ENCODE assay signal across 13 cellular contexts in the genomic region with DNA sequence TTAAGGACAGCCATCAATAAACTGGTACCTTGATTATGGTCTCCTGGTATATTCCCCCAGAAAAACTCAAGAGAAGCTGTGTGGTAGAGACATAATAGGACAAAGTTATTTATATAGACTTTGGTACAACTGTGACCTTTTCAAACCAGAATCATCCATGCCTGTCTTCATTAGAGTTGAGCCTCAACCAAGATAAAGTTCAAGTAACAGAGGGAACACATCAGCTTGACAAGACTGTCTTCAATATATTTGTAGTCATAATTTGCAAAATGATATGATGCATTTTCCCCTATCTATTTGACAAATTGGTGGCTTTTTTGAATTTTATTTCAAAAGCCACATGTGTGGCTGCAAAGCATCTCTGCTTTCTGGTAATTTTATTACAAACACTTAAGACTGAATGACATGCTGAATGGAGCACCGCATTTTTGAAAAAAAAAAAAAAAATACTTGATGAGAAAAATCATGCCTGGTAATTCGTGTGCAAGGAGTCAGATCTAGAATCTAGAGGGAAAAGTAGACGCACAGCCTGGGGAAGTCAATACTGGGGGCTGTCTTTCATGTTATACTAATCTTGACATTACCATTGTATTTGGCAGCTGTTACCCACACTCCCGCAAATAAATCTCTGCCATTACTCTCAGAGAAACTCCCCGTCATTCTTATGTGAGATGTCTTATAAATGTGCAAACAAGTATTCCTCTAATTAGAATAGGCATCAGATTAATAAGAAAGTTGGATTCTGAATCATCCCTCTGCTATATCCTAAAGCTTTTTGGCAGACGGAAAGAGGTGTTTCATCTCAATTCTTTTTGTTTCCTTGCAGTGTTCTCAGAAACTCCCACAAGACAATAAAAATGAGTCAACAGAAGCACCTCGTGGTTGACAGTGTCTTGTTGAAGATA.
DNase-seq lines count a peak whose midpoint lies in the region; ATAC-seq lines count a peak whose summit lies in the region.
"Had no signal": no experiment of that assay in that cellular context is flagged by ENCODE, and none has a peak within 500 bp of the region (broad histone marks: within the 10 kb centered on the region; RNA-seq: fewer than 3 reads in every experiment).

No MANE protein-coding gene starts in this region.

- no peaks in the 10 kb centered on the region for H3K4me1 ChIP-seq in HAP-1
- H3K4me1 ChIP-seq: testis had no signal

- H3K36me3 Mint-ChIP-seq in activated T-cell treated with anti-CD3 and anti-CD28 coated beads, Interleukin-2, amount 50 U/mL, for 4 hours (ENCODE audit: insufficient read depth) = peaks cover 2% of the 10 kb centered on the region
- peaks cover 17% of the 10 kb centered on the region for H3K36me3 Mint-ChIP-seq in stimulated activated memory B cell treated with anti-CD40 and anti-IgM and Interleukin-4, amounts not matched to agents 10 μg/mL and 1 μg/mL and 100 μg/mL, for 72 hours

- in situ Hi-C loops in HAP-1 (cut with MboI; ENCODE audit: low sequenced_read_pairs) = no loop called here

- no peak overlapping the region for H3K4me3 Mint-ChIP-seq in activated T-cell treated with anti-CD3 and anti-CD28 coated beads, Interleukin-2, amount 50 U/mL, for 4 hours
- H3K4me3 Mint-ChIP-seq in stimulated activated memory B cell treated with anti-CD40 and anti-IgM and Interleukin-4, amounts not matched to agents 10 μg/mL and 1 μg/mL and 100 μg/mL, for 72 hours = peak overlapping the region; percentile 28

- no peak for DNase-seq in activated T-cell treated with anti-CD3 and anti-CD28 coated beads, Interleukin-2, amount 50 U/mL, for 4 hours
- no peak for DNase-seq in activated T-cell treated with anti-CD3 and anti-CD28 coated beads, Interleukin-2, amount 50 U/mL, for 1 hour
- DNase-seq in amniotic epithelial cell (ENCODE audit: low read depth) (peak; percentile 16), iPS-NIHi7 (ENCODE audit: extremely low spot score) (no peak), OCI-M1 (lab: John Stamatoyannopoulos, UW) (no peak), HAP-1 (ENCODE audit: low spot score in 2 of 2) (no peak)
- DNase-seq: left lung, NCI-H446, RPMI8226, testis had no signal

- H3K27me3 ChIP-seq in HAP-1 (ENCODE audit: low read depth) = no peaks in the 10 kb centered on the region
- H3K27me3 ChIP-seq: left lung, neutrophil, testis had no signal

- H3K4me3 ChIP-seq in HAP-1 = no peak overlapping the region
- H3K4me3 ChIP-seq: left lung, testis had no signal

- H3K27ac Mint-ChIP-seq in stimulated activated memory B cell treated with anti-CD40 and anti-IgM and Interleukin-4, amounts not matched to agents 10 μg/mL and 1 μg/mL and 100 μg/mL, for 72 hours = peak overlapping the region; percentile 79

- H3K36me3 ChIP-seq in HAP-1 (replicated peaks) = no peaks in the 10 kb centered on the region
- H3K36me3 ChIP-seq: left lung, neutrophil had no signal

- H3K4me1 Mint-ChIP-seq in activated T-cell treated with anti-CD3 and anti-CD28 coated beads, Interleukin-2, amount 50 U/mL, for 4 hours (ENCODE audit: low read depth) = peaks cover 43% of the 10 kb centered on the region
- peaks cover 55% of the 10 kb centered on the region for H3K4me1 Mint-ChIP-seq in stimulated activated memory B cell treated with anti-CD40 and anti-IgM and Interleukin-4, amounts not matched to agents 10 μg/mL and 1 μg/mL and 100 μg/mL, for 72 hours

- H3K27me3 Mint-ChIP-seq in activated T-cell treated with anti-CD3 and anti-CD28 coated beads, Interleukin-2, amount 50 U/mL, for 4 hours (ENCODE audit: low read depth) = no peaks in the 10 kb centered on the region
- H3K27me3 Mint-ChIP-seq in stimulated activated memory B cell treated with anti-CD40 and anti-IgM and Interleukin-4, amounts not matched to agents 10 μg/mL and 1 μg/mL and 100 μg/mL, for 72 hours = no peaks in the 10 kb centered on the region

- H3K9me3 Mint-ChIP-seq in activated T-cell treated with anti-CD3 and anti-CD28 coated beads, Interleukin-2, amount 50 U/mL, for 4 hours = peaks cover 6% of the 10 kb centered on the region
- peaks cover 12% of the 10 kb centered on the region for H3K9me3 Mint-ChIP-seq in stimulated activated memory B cell treated with anti-CD40 and anti-IgM and Interleukin-4, amounts not matched to agents 10 μg/mL and 1 μg/mL and 100 μg/mL, for 72 hours

- ATAC-seq in activated T-cell treated with anti-CD3 and anti-CD28 coated beads, Interleukin-2, amount 50 U/mL, for 4 hours = peak; percentile 67 to 70
- ATAC-seq in HG02981 (IDR thresholded peaks at IDR 0.05; ENCODE audit: unreplicated experiment) = peak; percentile 56
- ATAC-seq in stimulated activated memory B cell treated with anti-CD40 and anti-IgM and Interleukin-4, amounts not matched to agents 10 μg/mL and 1 μg/mL and 100 μg/mL, for 72 hours = peak; percentile 75
- ATAC-seq: left lung had no signal

- H3K9me3 ChIP-seq in HAP-1 = no peaks in the 10 kb centered on the region
- H3K9me3 ChIP-seq: left lung, neutrophil, testis had no signal
